In the genomic region with DNA sequence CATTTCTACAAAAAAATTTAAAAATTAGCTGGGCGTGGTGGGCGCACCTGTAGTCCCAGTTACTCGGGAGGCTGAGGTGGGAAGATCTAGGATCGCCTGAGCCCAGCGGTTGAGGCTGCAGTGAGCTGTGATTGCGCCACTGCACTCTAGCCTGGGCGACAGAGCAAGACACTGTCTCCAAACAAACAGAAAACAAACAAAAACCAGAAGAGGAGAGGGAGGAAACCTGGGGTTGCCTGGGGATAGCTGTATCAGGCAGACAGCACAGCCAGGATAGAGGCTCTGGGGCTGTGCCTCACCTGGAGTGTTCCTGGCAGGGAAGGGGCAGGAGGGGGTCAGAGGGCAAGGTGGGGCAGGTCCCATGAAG, we compare ENCODE assay signal across 13 cellular contexts. TPM values are rescaled to one million over a fixed set of nuclear protein-coding genes. Genes with fewer than 3 reads are reported as not detected.
DNase-seq lines count a peak whose midpoint lies in the region; FAIRE-seq and TF ChIP-seq lines count a peak whose summit lies in the region.
"Had no signal": no experiment of that assay in that cellular context is flagged by ENCODE, and none has a peak within 500 bp of the region (broad histone marks: within the 10 kb centered on the region; RNA-seq: fewer than 3 reads in every experiment).

No MANE protein-coding gene starts in this region.

- H3K36me3 Mint-ChIP-seq in brain (peaks cover 8% of the 10 kb centered on the region), neural progenitor cell (no peaks in the 10 kb centered on the region)

- H3K36me3 ChIP-seq in neural progenitor cell, result no peaks in the 10 kb centered on the region

- H3K4me1 ChIP-seq in neural progenitor cell, result peaks cover 4% of the 10 kb centered on the region

- H3K4me3 ChIP-seq in HL-60 (replicated peaks; ENCODE audit: insufficient read depth, low read length) (no peak overlapping the region), neural progenitor cell (no peak overlapping the region)
- H3K4me3 ChIP-seq: GM23338, tibial artery had no signal

- peak in 1 of 2 experiments; percentile 60 for DNase-seq in HL-60 (ENCODE audit: low read depth in 1 of 2, low spot score in 1 of 2)
- DNase-seq in neural progenitor cell (ENCODE audit: low spot score), result no peak
- no peak for DNase-seq in hepatic stellate cell (ENCODE audit: low spot score)
- no peak for DNase-seq in GM19239 (ENCODE audit: insufficient read length, low spot score)
- DNase-seq in UCSD-AML1 (lab: John Stamatoyannopoulos, UW; ENCODE audit: unreplicated experiment), result no peak
- DNase-seq: activated naive CD4-positive, alpha-beta T cell treated with Interleukin-2 at 50 U/mL for 16 hours; MV-4-11; NK-92 treated with Interleukin-12 subunit alpha and Interleukin-12 subunit beta, amount 100 ng/mL, for 24 hours; stimulated activated CD4-positive, alpha-beta T cell treated with anti-CD3 and anti-CD28 coated beads, Interleukin-4, amount 100 ng/mL, for 24 hours; tibial artery had no signal

- H2AFZ ChIP-seq in neural progenitor cell (replicated peaks), result no peak overlapping the region
- H2AFZ ChIP-seq: GM23338 had no signal

- no peak for TF ChIP-seq CTCF in C4-2B (conservative IDR thresholded peaks at IDR 0.05)
- TF ChIP-seq CTCF in HL-60 (IDR thresholded peaks at IDR 0.05; ENCODE audit: insufficient read depth, low read length), result no peak
- TF ChIP-seq CTCF in brain (conservative IDR thresholded peaks at IDR 0.05), result no peak
- no peak for TF ChIP-seq CTCF in neural progenitor cell (IDR thresholded peaks at IDR 0.05)

- peaks cover 23% of the 10 kb centered on the region for H3K79me2 ChIP-seq in neural progenitor cell (ENCODE audit: low read depth)

- no peak overlapping the region for H3K9ac ChIP-seq in neural progenitor cell

- H3K4me3 Mint-ChIP-seq in brain (no peak overlapping the region), neural progenitor cell (peak overlapping the region; percentile 34)
- H3K4me3 Mint-ChIP-seq: GM23338 had no signal

- peaks cover 22% of the 10 kb centered on the region for H4K20me1 ChIP-seq in neural progenitor cell (ENCODE audit: low read depth)

- H3K9me3 Mint-ChIP-seq in brain (peaks cover 0 to 13% (median 0%) of the 10 kb centered on the region in 5 experiments), neural progenitor cell (no peaks in the 10 kb centered on the region)
- H3K9me3 Mint-ChIP-seq: GM23338 had no signal

- H3K4me2 ChIP-seq in neural progenitor cell, result no peak overlapping the region
- H3K4me2 ChIP-seq: GM23338 had no signal

- H3K27me3 Mint-ChIP-seq in brain (peaks cover 10% of the 10 kb centered on the region), neural progenitor cell (ENCODE audit: insufficient read depth, low read depth) (peaks cover 8% of the 10 kb centered on the region)

- peaks cover 15% of the 10 kb centered on the region for H3F3A ChIP-seq in neural progenitor cell (ENCODE audit: low read depth)

- H3K27ac ChIP-seq in C4-2B (peak overlapping the region; percentile 71), HL-60 (replicated peaks) (peak overlapping the region; percentile 64), neural progenitor cell (no peak overlapping the region)

- H3K27ac Mint-ChIP-seq in brain (peak overlapping the region in 4 of 5 experiments; percentile 38 to 89 (median 64)), neural progenitor cell (peak overlapping the region; percentile 51)
- H3K27ac Mint-ChIP-seq: GM23338 had no signal

- H3K9me3 ChIP-seq in neural progenitor cell (ENCODE audit: low read depth), result no peaks in the 10 kb centered on the region

- H3K27me3 ChIP-seq in HL-60 (ENCODE audit: insufficient read depth, poor library complexity, severe bottlenecking) (no peaks in the 10 kb centered on the region), neural progenitor cell (no peaks in the 10 kb centered on the region)
- H3K27me3 ChIP-seq: tibial artery had no signal

- no peak for FAIRE-seq in GM19239 (lab: Jason Lieb, UNC)

- H3K4me1 Mint-ChIP-seq in brain (peaks cover 44% of the 10 kb centered on the region), neural progenitor cell (peaks cover 33% of the 10 kb centered on the region)

RNA-seq across cellular contexts. Expression of a gene that starts 2.6 kb away (rescaled TPM):
- polyA plus RNA-seq in brain (ENCODE audit: insufficient read depth, low read depth, low replicate concordance), result 401 TPM
- 98.8 and 197 TPM in 2 replicates for total RNA-seq in neural progenitor cell (ENCODE audit: low replicate concordance)

RNA-seq across cellular contexts. Expression of a gene that starts 6.0 kb away (rescaled TPM):
- 1,257 TPM for polyA plus RNA-seq in brain (ENCODE audit: insufficient read depth, low read depth, low replicate concordance)
- total RNA-seq in neural progenitor cell (ENCODE audit: low replicate concordance), result 289 and 439 TPM in 2 replicates

RNA-seq across cellular contexts. Expression of a gene that starts 30.8 kb away (rescaled TPM):
- polyA plus RNA-seq in brain (ENCODE audit: insufficient read depth, low read depth, low replicate concordance), result 3.8 TPM
- total RNA-seq in neural progenitor cell (ENCODE audit: low replicate concordance), result 9.6 and 18.2 TPM in 2 replicates

RNA-seq across cellular contexts. Expression of a gene that starts 57.9 kb away (rescaled TPM):
- 4.7 TPM for polyA plus RNA-seq in brain (ENCODE audit: insufficient read depth, low read depth, low replicate concordance)
- 1.4 and 21.9 TPM in 2 replicates for total RNA-seq in neural progenitor cell (ENCODE audit: low replicate concordance)
